2 cellular contexts compared by ENCODE assay signal in genomic region chr21:44294391-44295162, GRCh38.
TF ChIP-seq lines count a peak whose summit lies in the region.

No MANE protein-coding gene starts in this region.

TF ChIP-seq in Ishikawa, 13 proteins besides CTCF, POLR2A, EP300 and RAD21:
- peak; percentile 94 for TF ChIP-seq NFIC (IDR thresholded peaks at IDR 0.05)
- TF ChIP-seq TEAD4 (IDR thresholded peaks at IDR 0.05) = no peak
- TF ChIP-seq EGR1 (IDR thresholded peaks at IDR 0.05) = no peak
- no peak for TF ChIP-seq REST (IDR thresholded peaks at IDR 0.05; ENCODE audit: low read depth)
- TF ChIP-seq ZBTB7A (IDR thresholded peaks at IDR 0.05; ENCODE audit: low read depth) = peak; percentile 69
- no peak for TF ChIP-seq CEBPB (IDR thresholded peaks at IDR 0.05)
- TF ChIP-seq CREB1 (IDR thresholded peaks at IDR 0.05; ENCODE audit: low read depth) = 0 out of 2 replicates have a peak, but pooled peaks have one; percentile 29
- TF ChIP-seq YY1 (IDR thresholded peaks at IDR 0.05; ENCODE audit: low read depth) = no peak
- no peak for TF ChIP-seq USF1 (IDR thresholded peaks at IDR 0.05)
- no peak; the same call in 1 of the 2 replicates for TF ChIP-seq TCF12 (IDR thresholded peaks at IDR 0.05; ENCODE audit: low read depth)
- no peak for TF ChIP-seq FOXM1 (IDR thresholded peaks at IDR 0.05; ENCODE audit: borderline replicate concordance, low read depth)
- TF ChIP-seq, protein P1, sequence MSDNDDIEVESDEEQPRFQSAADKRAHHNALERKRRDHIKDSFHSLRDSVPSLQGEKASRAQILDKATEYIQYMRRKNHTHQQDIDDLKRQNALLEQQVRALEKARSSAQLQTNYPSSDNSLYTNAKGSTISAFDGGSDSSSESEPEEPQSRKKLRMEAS (IDR thresholded peaks at IDR 0.05) = peak; percentile 68
- TF ChIP-seq TAF1 (IDR thresholded peaks at IDR 0.05; ENCODE audit: low read depth) = no peak

TF ChIP-seq in K562, 482 proteins besides CTCF, POLR2A, EP300 and RAD21:
- TF ChIP-seq KDM1A (IDR thresholded peaks at IDR 0.05) = no peak
- peak; percentile 16 for TF ChIP-seq PRDM10 (IDR thresholded peaks at IDR 0.05; ENCODE audit: partially characterized antibody)
- no peak for TF ChIP-seq CREB1 (IDR thresholded peaks at IDR 0.05)
- TF ChIP-seq CREB1 (CRISPR knock-in tag; IDR thresholded peaks at IDR 0.05) = no peak
- no peak for TF ChIP-seq ZNF121 (CRISPR knock-in tag; conservative IDR thresholded peaks at IDR 0.05)
- TF ChIP-seq ZNF311 (CRISPR knock-in tag; IDR thresholded peaks at IDR 0.05) = no peak
- TF ChIP-seq, protein P2, sequence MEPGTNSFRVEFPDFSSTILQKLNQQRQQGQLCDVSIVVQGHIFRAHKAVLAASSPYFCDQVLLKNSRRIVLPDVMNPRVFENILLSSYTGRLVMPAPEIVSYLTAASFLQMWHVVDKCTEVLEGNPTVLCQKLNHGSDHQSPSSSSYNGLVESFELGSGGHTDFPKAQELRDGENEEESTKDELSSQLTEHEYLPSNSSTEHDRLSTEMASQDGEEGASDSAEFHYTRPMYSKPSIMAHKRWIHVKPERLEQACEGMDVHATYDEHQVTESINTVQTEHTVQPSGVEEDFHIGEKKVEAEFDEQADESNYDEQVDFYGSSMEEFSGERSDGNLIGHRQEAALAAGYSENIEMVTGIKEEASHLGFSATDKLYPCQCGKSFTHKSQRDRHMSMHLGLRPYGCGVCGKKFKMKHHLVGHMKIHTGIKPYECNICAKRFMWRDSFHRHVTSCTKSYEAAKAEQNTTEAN (CRISPR knock-in tag; IDR thresholded peaks at IDR 0.05) = no peak
- no peak for TF ChIP-seq BHLHE40 (IDR thresholded peaks at IDR 0.05; ENCODE audit: low read length)
- TF ChIP-seq ELK3 (CRISPR knock-in tag; IDR thresholded peaks at IDR 0.05) = no peak
- TF ChIP-seq ATF1 (CRISPR knock-in tag; IDR thresholded peaks at IDR 0.05) = no peak
- peak; percentile 55; the same call in 1 of the 2 replicates for TF ChIP-seq ATF1 (tag; IDR thresholded peaks at IDR 0.05)
- TF ChIP-seq, protein P3, sequence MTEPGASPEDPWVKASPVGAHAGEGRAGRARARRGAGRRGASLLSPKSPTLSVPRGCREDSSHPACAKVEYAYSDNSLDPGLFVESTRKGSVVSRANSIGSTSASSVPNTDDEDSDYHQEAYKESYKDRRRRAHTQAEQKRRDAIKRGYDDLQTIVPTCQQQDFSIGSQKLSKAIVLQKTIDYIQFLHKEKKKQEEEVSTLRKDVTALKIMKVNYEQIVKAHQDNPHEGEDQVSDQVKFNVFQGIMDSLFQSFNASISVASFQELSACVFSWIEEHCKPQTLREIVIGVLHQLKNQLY (CRISPR knock-in tag; conservative IDR thresholded peaks at IDR 0.05) = no peak
- TF ChIP-seq L3MBTL2 (IDR thresholded peaks at IDR 0.05) = peak; percentile 64
- TF ChIP-seq UBTF (IDR thresholded peaks at IDR 0.05; ENCODE audit: borderline replicate concordance in 1 of 2, low read depth in 2 of 2, low read length in 2 of 2) = no peak
- TF ChIP-seq ZNF174 (CRISPR knock-in tag; IDR thresholded peaks at IDR 0.05) = no peak
- TF ChIP-seq, protein P4, sequence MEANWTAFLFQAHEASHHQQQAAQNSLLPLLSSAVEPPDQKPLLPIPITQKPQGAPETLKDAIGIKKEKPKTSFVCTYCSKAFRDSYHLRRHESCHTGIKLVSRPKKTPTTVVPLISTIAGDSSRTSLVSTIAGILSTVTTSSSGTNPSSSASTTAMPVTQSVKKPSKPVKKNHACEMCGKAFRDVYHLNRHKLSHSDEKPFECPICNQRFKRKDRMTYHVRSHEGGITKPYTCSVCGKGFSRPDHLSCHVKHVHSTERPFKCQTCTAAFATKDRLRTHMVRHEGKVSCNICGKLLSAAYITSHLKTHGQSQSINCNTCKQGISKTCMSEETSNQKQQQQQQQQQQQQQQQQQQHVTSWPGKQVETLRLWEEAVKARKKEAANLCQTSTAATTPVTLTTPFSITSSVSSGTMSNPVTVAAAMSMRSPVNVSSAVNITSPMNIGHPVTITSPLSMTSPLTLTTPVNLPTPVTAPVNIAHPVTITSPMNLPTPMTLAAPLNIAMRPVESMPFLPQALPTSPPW (CRISPR knock-in tag; IDR thresholded peaks at IDR 0.05) = peak; percentile 42; the same call in 1 of the 2 replicates
- TF ChIP-seq MEIS2 (IDR thresholded peaks at IDR 0.05; ENCODE audit: partially characterized antibody) = no peak
- TF ChIP-seq CBFA2T3 (IDR thresholded peaks at IDR 0.05) = no peak
- no peak for TF ChIP-seq DIDO1 (tag; IDR thresholded peaks at IDR 0.05; ENCODE audit: low read depth)
- no peak for TF ChIP-seq GTF2E2 (tag; IDR thresholded peaks at IDR 0.05)
- TF ChIP-seq ZNF77 (CRISPR knock-in tag; IDR thresholded peaks at IDR 0.05) = no peak
- no peak for TF ChIP-seq TCFL5 (CRISPR knock-in tag; conservative IDR thresholded peaks at IDR 0.05)
- no peak for TF ChIP-seq ZNF655 (CRISPR knock-in tag; IDR thresholded peaks at IDR 0.05)
- TF ChIP-seq, protein P1 (CRISPR knock-in tag; IDR thresholded peaks at IDR 0.05) = peak; percentile 42; the same call in 1 of the 2 replicates
- TF ChIP-seq ZBED1 (IDR thresholded peaks at IDR 0.05) = no peak
- no peak for TF ChIP-seq ZNF263 (CRISPR knock-in tag; IDR thresholded peaks at IDR 0.05; ENCODE audit: borderline replicate concordance)
- no peak for TF ChIP-seq FIP1L1 (IDR thresholded peaks at IDR 0.05; ENCODE audit: low read depth, low read length, poor library complexity, severe bottlenecking)
- TF ChIP-seq, protein P5, sequence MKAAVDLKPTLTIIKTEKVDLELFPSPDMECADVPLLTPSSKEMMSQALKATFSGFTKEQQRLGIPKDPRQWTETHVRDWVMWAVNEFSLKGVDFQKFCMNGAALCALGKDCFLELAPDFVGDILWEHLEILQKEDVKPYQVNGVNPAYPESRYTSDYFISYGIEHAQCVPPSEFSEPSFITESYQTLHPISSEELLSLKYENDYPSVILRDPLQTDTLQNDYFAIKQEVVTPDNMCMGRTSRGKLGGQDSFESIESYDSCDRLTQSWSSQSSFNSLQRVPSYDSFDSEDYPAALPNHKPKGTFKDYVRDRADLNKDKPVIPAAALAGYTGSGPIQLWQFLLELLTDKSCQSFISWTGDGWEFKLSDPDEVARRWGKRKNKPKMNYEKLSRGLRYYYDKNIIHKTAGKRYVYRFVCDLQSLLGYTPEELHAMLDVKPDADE (conservative IDR thresholded peaks at IDR 0.05; ENCODE audit: control insufficient read depth, low read depth, low read length) = no peak
- TF ChIP-seq ZSCAN29 (IDR thresholded peaks at IDR 0.05) = no peak
- TF ChIP-seq JUNB (CRISPR knock-in tag; conservative IDR thresholded peaks at IDR 0.05) = no peak
- no peak for TF ChIP-seq RBM39 (optimal IDR thresholded peaks at IDR 0.05; ENCODE audit: low read depth, low read length)
- no peak for TF ChIP-seq GATAD2B (IDR thresholded peaks at IDR 0.05; ENCODE audit: borderline replicate concordance)
- TF ChIP-seq E2F6 (IDR thresholded peaks at IDR 0.05; ENCODE audit: borderline replicate concordance in 1 of 2, extremely low read depth in 1 of 2, insufficient read depth in 1 of 2, insufficient read length in 1 of 2, low read depth in 1 of 2, low read length in 1 of 2, poor library complexity in 1 of 2, severe bottlenecking in 1 of 2) = peak in 1 of 2 experiments; percentile 29
